ENCODE assay signal across 19 cellular contexts in the genomic region with DNA sequence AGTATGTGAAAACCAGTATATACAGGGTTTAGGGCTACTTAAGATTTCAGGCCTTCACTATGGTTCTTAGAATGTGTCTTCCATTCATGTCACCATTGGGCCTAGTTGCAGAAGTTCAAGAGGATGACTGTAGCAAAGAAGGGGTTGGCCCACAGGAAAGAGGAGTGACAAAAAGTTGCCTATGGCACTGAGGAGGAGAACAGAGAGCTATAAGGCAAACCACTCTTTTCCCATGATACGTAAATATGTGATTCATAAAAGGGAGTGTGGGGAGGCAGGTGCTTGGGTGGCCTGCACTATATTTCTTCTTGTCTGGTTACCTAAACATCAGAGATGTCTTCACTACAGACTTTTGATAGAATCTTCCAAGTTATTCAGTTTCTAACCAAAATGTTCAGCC.
DNase-seq lines count a peak whose midpoint lies in the region; ATAC-seq, FAIRE-seq and TF ChIP-seq lines count a peak whose summit lies in the region.
"Had no signal": no experiment of that assay in that cellular context is flagged by ENCODE, and none has a peak within 500 bp of the region (broad histone marks: within the 10 kb centered on the region; RNA-seq: fewer than 3 reads in every experiment).

No MANE protein-coding gene starts in this region.

- no peak overlapping the region for H3K27ac ChIP-seq in OCI-LY3 (ENCODE audit: low read length)
- no peak overlapping the region for H3K27ac ChIP-seq in mesenchymal stem cell (ENCODE audit: low read length, poor library complexity, severe bottlenecking)
- H3K27ac ChIP-seq in left lung: no peak overlapping the region
- no peak overlapping the region for H3K27ac ChIP-seq in small intestine (ENCODE audit: low read depth in 1 of 2, low read length in 1 of 2)
- H3K27ac ChIP-seq: C4-2B had no signal

- no peak overlapping the region for H3K18ac ChIP-seq in mesenchymal stem cell (ENCODE audit: low read depth in 1 of 2, low read length in 2 of 2)

- no peaks in the 10 kb centered on the region for H3K9me3 ChIP-seq in OCI-LY3 (ENCODE audit: insufficient read depth, low read length)
- H3K9me3 ChIP-seq in mesenchymal stem cell (ENCODE audit: control insufficient read depth, low read length): no peaks in the 10 kb centered on the region
- H3K9me3 ChIP-seq in left lung: no peaks in the 10 kb centered on the region
- H3K9me3 ChIP-seq in small intestine (ENCODE audit: control insufficient read depth, low read depth): no peaks in the 10 kb centered on the region
- H3K9me3 ChIP-seq: Caco-2 had no signal

- H3K36me3 ChIP-seq in OCI-LY3 (replicated peaks; ENCODE audit: low read depth, low read length) (no peaks in the 10 kb centered on the region), mesenchymal stem cell (ENCODE audit: control insufficient read depth in 1 of 2, insufficient read depth in 2 of 2, low read depth in 1 of 2, low read length in 2 of 2) (no peaks in the 10 kb centered on the region), left lung (no peaks in the 10 kb centered on the region), small intestine (ENCODE audit: control insufficient read depth in 2 of 2, insufficient read depth in 2 of 2, low read length in 2 of 2) (no peaks in the 10 kb centered on the region)

- no peak for FAIRE-seq in small intestine (lab: Jason Lieb, UNC)
- FAIRE-seq: G401.6, GM12892, GM19239 had no signal

- no peak overlapping the region for H3K27ac Mint-ChIP-seq in activated T-helper 17 cell treated with anti-CD3 and anti-CD28 coated beads, Interleukin-2, amount 50 U/mL, for 72 hours
- H3K27ac Mint-ChIP-seq: CD4-positive, CD25-positive, alpha-beta regulatory T cell; CD8-positive, alpha-beta T cell; GM23338; H9 had no signal

- intact Hi-C loops in left lung (cut with DNase I): no loop called here

- no peak overlapping the region for H2BK15ac ChIP-seq in mesenchymal stem cell (ENCODE audit: low read depth, poor library complexity, severe bottlenecking)

- H2AK5ac ChIP-seq in mesenchymal stem cell (ENCODE audit: low read length, severe bottlenecking): peak overlapping the region; percentile 54

- H3K79me2 ChIP-seq in OCI-LY3 (ENCODE audit: low read length): no peaks in the 10 kb centered on the region

- no peaks in the 10 kb centered on the region for H3K27me3 Mint-ChIP-seq in activated T-helper 17 cell treated with anti-CD3 and anti-CD28 coated beads, Interleukin-2, amount 50 U/mL, for 72 hours

- H2BK5ac ChIP-seq in mesenchymal stem cell (ENCODE audit: low read depth, low read length, poor library complexity, severe bottlenecking): no peak overlapping the region

- ATAC-seq in activated T-helper 17 cell treated with anti-CD3 and anti-CD28 coated beads, Interleukin-2, amount 50 U/mL, for 72 hours (replicated peaks): peak; percentile 65
- no peak for ATAC-seq in left lung
- no peak for ATAC-seq in GM21515 (IDR thresholded peaks at IDR 0.05; ENCODE audit: unreplicated experiment)
- ATAC-seq: CD8-positive, alpha-beta T cell; GM23338; HCT116 had no signal

- H2BK120ac ChIP-seq in mesenchymal stem cell (ENCODE audit: low read depth, low read length): no peak overlapping the region

- H3K4me3 ChIP-seq in OCI-LY3 (ENCODE audit: low read length) (no peak overlapping the region), mesenchymal stem cell (ENCODE audit: insufficient read depth in 1 of 2, low read depth in 1 of 2, low read length in 2 of 2) (no peak overlapping the region), left lung (no peak overlapping the region), small intestine (ENCODE audit: low read depth in 1 of 2, low read length in 2 of 2) (no peak overlapping the region)
- H3K4me3 ChIP-seq: GM23338 had no signal

- 0 out of 2 replicates have a peak overlapping the region, but pooled peaks have one; percentile 13 for H3K4me2 ChIP-seq in OCI-LY3 (ENCODE audit: low read length)
- H3K4me2 ChIP-seq in mesenchymal stem cell (ENCODE audit: low read length, poor library complexity, severe bottlenecking): no peak overlapping the region
- H3K4me2 ChIP-seq: GM23338 had no signal

- no peaks in the 10 kb centered on the region for H4K20me1 ChIP-seq in OCI-LY3 (ENCODE audit: insufficient read depth, low read length)

- H3K4me1 ChIP-seq in OCI-LY3 (ENCODE audit: low read length) (peaks cover 34% of the 10 kb centered on the region), mesenchymal stem cell (ENCODE audit: control insufficient read depth, insufficient read depth, low read depth, low read length) (peaks cover 4% of the 10 kb centered on the region), left lung (no peaks in the 10 kb centered on the region), small intestine (ENCODE audit: control insufficient read depth in 2 of 2, insufficient read depth in 1 of 2, low read depth in 1 of 2, low read length in 1 of 2) (no peaks in the 10 kb centered on the region)
- H3K4me1 ChIP-seq: Caco-2 had no signal

- H3K36me3 Mint-ChIP-seq in activated T-helper 17 cell treated with anti-CD3 and anti-CD28 coated beads, Interleukin-2, amount 50 U/mL, for 72 hours (ENCODE audit: low read depth): no peaks in the 10 kb centered on the region
- H3K36me3 Mint-ChIP-seq: CD4-positive, CD25-positive, alpha-beta regulatory T cell; CD8-positive, alpha-beta T cell had no signal

- H3K23ac ChIP-seq in mesenchymal stem cell (ENCODE audit: low read length in 2 of 2): no peak overlapping the region

- no peaks in the 10 kb centered on the region for H3K79me1 ChIP-seq in mesenchymal stem cell (replicated peaks; ENCODE audit: low read length, poor library complexity, severe bottlenecking)

- no peaks in the 10 kb centered on the region for H3K4me1 Mint-ChIP-seq in activated T-helper 17 cell treated with anti-CD3 and anti-CD28 coated beads, Interleukin-2, amount 50 U/mL, for 72 hours
- H3K4me1 Mint-ChIP-seq: CD4-positive, CD25-positive, alpha-beta regulatory T cell had no signal

- no peak overlapping the region for H3K4me3 Mint-ChIP-seq in activated T-helper 17 cell treated with anti-CD3 and anti-CD28 coated beads, Interleukin-2, amount 50 U/mL, for 72 hours
- H3K4me3 Mint-ChIP-seq: CD4-positive, CD25-positive, alpha-beta regulatory T cell; CD8-positive, alpha-beta T cell; GM23338; H9 had no signal

- no peak overlapping the region for H3K14ac ChIP-seq in mesenchymal stem cell (ENCODE audit: low read length in 2 of 2)

- H4K8ac ChIP-seq in mesenchymal stem cell (ENCODE audit: low read length): peak overlapping the region; percentile 64

- H3K27me3 ChIP-seq in OCI-LY3 (ENCODE audit: low read depth, low read length) (no peaks in the 10 kb centered on the region), mesenchymal stem cell (ENCODE audit: control insufficient read depth in 1 of 2, insufficient read depth in 1 of 2, low read length in 2 of 2) (no peaks in the 10 kb centered on the region), left lung (no peaks in the 10 kb centered on the region), small intestine (ENCODE audit: control insufficient read depth in 2 of 2, insufficient read depth in 2 of 2, low read length in 2 of 2) (no peaks in the 10 kb centered on the region)

- DNase-seq in mesenchymal stem cell: no peak
- DNase-seq in left lung: no peak
- DNase-seq in small intestine: no peak
- DNase-seq in NCI-H1930 (lab: John Stamatoyannopoulos, UW): no peak
- DNase-seq: Caco-2; CD4-positive, CD25-positive, alpha-beta regulatory T cell; CD8-positive, alpha-beta T cell; DMS153; DND-41; H9 had no signal

- no peak overlapping the region for H4K91ac ChIP-seq in mesenchymal stem cell (ENCODE audit: low read length)

- WGBS in mesenchymal stem cell: no CpG with 5 or more reads among the region's 1 CpG
- WGBS in small intestine, 3 donors: 86 to 100% (median 100%) methylated on average over 1 of the region's 1 CpG

- H3K9ac ChIP-seq in OCI-LY3 (ENCODE audit: low read length) (no peak overlapping the region), mesenchymal stem cell (ENCODE audit: low read length) (no peak overlapping the region)

- TF ChIP-seq CTCF in OCI-LY3 (IDR thresholded peaks at IDR 0.05; ENCODE audit: low read depth, low read length): no peak
- no peak for TF ChIP-seq CTCF in left lung (IDR thresholded peaks at IDR 0.05)

- H3K4ac ChIP-seq in mesenchymal stem cell (ENCODE audit: low read depth in 1 of 2, low read length in 2 of 2): no peak overlapping the region

- H2BK12ac ChIP-seq in mesenchymal stem cell (ENCODE audit: low read length in 2 of 2): no peak overlapping the region

- H2AFZ ChIP-seq in OCI-LY3 (ENCODE audit: low read depth, low read length) (no peak overlapping the region), mesenchymal stem cell (ENCODE audit: low read depth, low read length) (no peak overlapping the region)
- H2AFZ ChIP-seq: GM23338 had no signal

- H3K9me3 Mint-ChIP-seq in activated T-helper 17 cell treated with anti-CD3 and anti-CD28 coated beads, Interleukin-2, amount 50 U/mL, for 72 hours: no peaks in the 10 kb centered on the region
- H3K9me3 Mint-ChIP-seq: CD8-positive, alpha-beta T cell; GM23338; H9 had no signal
